9 cellular contexts compared by ENCODE assay signal in genomic region chr3:12138044-12138443, GRCh38. TPM values are rescaled to one million over a fixed set of nuclear protein-coding genes. Genes with fewer than 3 reads are reported as not detected.
A peak's percentile ranks its signal among the peaks of the same experiment; 100 is the strongest.
DNase-seq lines count a peak whose midpoint lies in the region; ATAC-seq and TF ChIP-seq lines count a peak whose summit lies in the region.
"Had no signal": no experiment of that assay in that cellular context is flagged by ENCODE, and none has a peak within 500 bp of the region (broad histone marks: within the 10 kb centered on the region; RNA-seq: fewer than 3 reads in every experiment).

No MANE protein-coding gene starts in this region.

- H3K4me2 ChIP-seq in neuronal stem cell (ENCODE audit: insufficient read depth, low read length, poor library complexity, severe bottlenecking) = no peak overlapping the region

- no peaks in the 10 kb centered on the region for H3K27me3 ChIP-seq in neuronal stem cell (ENCODE audit: control insufficient read depth in 3 of 3, insufficient read depth in 3 of 3, low read depth in 1 of 3, low read length in 3 of 3)

- no peak overlapping the region for H3K4ac ChIP-seq in neuronal stem cell (ENCODE audit: low read length)

- intact Hi-C loops in posterior cingulate gyrus (cut with DNase I) = no loop called here

- TF ChIP-seq CTCF in NB4 (IDR thresholded peaks at IDR 0.05; ENCODE audit: low read depth, low read length) (peak; percentile 58), choroid plexus epithelial cell (conservative IDR thresholded peaks at IDR 0.05; ENCODE audit: low read depth, low read length) (peak; percentile 69)

- no peaks in the 10 kb centered on the region for H3K36me3 ChIP-seq in neuronal stem cell (replicated peaks in 1 of 2; ENCODE audit: control insufficient read depth in 2 of 2, insufficient read depth in 2 of 2, low read length in 2 of 2)

- TF ChIP-seq POLR2A in NB4 (IDR thresholded peaks at IDR 0.05; ENCODE audit: extremely low read depth, insufficient read length) = no peak

- H3K23ac ChIP-seq in neuronal stem cell (ENCODE audit: low read depth, low read length, poor library complexity) = no peak overlapping the region

- no peak overlapping the region for H3K9ac ChIP-seq in neuronal stem cell (ENCODE audit: low read depth, low read length, poor library complexity)

- H3K18ac ChIP-seq in neuronal stem cell (ENCODE audit: low read length) = no peak overlapping the region

- peaks cover 0 to 1% of the 10 kb centered on the region in 2 donors for H3K4me1 ChIP-seq in neuronal stem cell (ENCODE audit: control insufficient read depth in 2 of 2, insufficient read depth in 1 of 2, low read depth in 1 of 2, low read length in 2 of 2)

- H2AK5ac ChIP-seq in neuronal stem cell (ENCODE audit: low read depth, low read length) = no peak overlapping the region

- ATAC-seq in GM21360 (IDR thresholded peaks at IDR 0.05; ENCODE audit: unreplicated experiment) = no peak

- no peak overlapping the region for H3K14ac ChIP-seq in neuronal stem cell (ENCODE audit: low read length)

- no peak overlapping the region for H2AFZ ChIP-seq in neuronal stem cell (ENCODE audit: low read length)

- no peak overlapping the region for H2BK5ac ChIP-seq in neuronal stem cell (ENCODE audit: low read length)

- H4K91ac ChIP-seq in neuronal stem cell (ENCODE audit: low read depth, low read length, poor library complexity) = no peak overlapping the region

- peak; percentile 51 for DNase-seq in activated CD4-positive, alpha-beta T cell treated with anti-CD3 and anti-CD28 coated beads for 48 hours
- DNase-seq in activated CD4-positive, alpha-beta T cell treated with anti-CD3 and anti-CD28 coated beads for 1 hour = no peak
- DNase-seq in NB4 (ENCODE audit: low read depth) (peak; percentile 63), choroid plexus epithelial cell (ENCODE audit: low read depth) (peak; percentile 59), neuronal stem cell (ENCODE audit: low spot score) (peak; percentile 18), posterior cingulate gyrus (no peak), SHP77 treated with DMSO at 0.1 percent for 48 hours (lab: John Stamatoyannopoulos, UW) (no peak)

- H3K4me3 ChIP-seq in NB4 (ENCODE audit: low read depth, low read length) (no peak overlapping the region), choroid plexus epithelial cell (ENCODE audit: low read depth, low read length) (no peak overlapping the region), neuronal stem cell (ENCODE audit: low read length in 2 of 2) (no peak overlapping the region)
- H3K4me3 ChIP-seq: skin epidermis had no signal

- H2BK120ac ChIP-seq in neuronal stem cell (ENCODE audit: low read depth, low read length) = no peak overlapping the region

- H3K79me1 ChIP-seq in neuronal stem cell (ENCODE audit: low read depth, low read length) = no peaks in the 10 kb centered on the region

- H2BK12ac ChIP-seq in neuronal stem cell (ENCODE audit: low read length) = no peak overlapping the region

- H3K27ac ChIP-seq in neuronal stem cell (replicated peaks; ENCODE audit: low read length) = no peak overlapping the region

- WGBS in neuronal stem cell (ENCODE audit: extremely low coverage in 2 of 2, insufficient read length in 2 of 2, insufficient replicate concordance in 1 of 2), 2 donors = no CpG with 5 or more reads among the region's 1 CpG

- no peak overlapping the region for H2BK15ac ChIP-seq in neuronal stem cell (ENCODE audit: low read length)

- H4K8ac ChIP-seq in neuronal stem cell (ENCODE audit: low read depth, low read length) = no peak overlapping the region

- no peaks in the 10 kb centered on the region for H3K9me3 ChIP-seq in neuronal stem cell (replicated peaks in 1 of 2; ENCODE audit: control insufficient read depth in 2 of 2, insufficient read depth in 1 of 2, low read depth in 1 of 2, low read length in 2 of 2)

RNA-seq across cellular contexts. Expression of gene TIMP4, which starts 20.7 kb away (rescaled TPM):
- not detected for polyA plus RNA-seq in neuronal stem cell (2013, experiment 1 of 2)
- polyA plus RNA-seq in neuronal stem cell (2013, experiment 2 of 2) = not detected

Comparison
In these comparisons a context has a peak if more than half of its experiments do, and no peak if none do; other contexts are left out.
1. DNase-seq: peak in activated CD4-positive, alpha-beta T cell treated with anti-CD3 and anti-CD28 coated beads for 48 hours (single experiment), NB4 (single experiment), choroid plexus epithelial cell (single experiment) and neuronal stem cell (single experiment); none in activated CD4-positive, alpha-beta T cell treated with anti-CD3 and anti-CD28 coated beads for 1 hour (single experiment), posterior cingulate gyrus (0 of 10) and SHP77 treated with DMSO at 0.1 percent for 48 hours (single experiment).